In the genomic region with DNA sequence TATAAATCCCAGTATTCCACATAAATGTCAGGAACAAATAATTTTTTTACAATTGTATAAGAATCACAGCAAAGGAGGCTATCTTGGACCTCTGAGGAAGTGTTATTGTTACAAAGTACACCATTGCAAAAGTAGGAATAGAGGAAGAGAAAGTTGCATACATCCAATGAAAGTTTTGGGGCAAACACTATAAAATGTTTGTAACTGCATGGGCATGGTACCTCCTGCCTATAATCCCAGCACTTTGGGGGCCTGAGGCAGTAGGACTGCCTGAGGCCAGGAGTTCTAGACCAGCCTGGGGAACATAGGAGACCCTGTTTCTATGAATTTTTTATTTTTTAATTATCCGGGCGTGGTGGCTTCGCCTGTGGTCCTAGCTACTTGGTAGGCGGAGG, we compare ENCODE assay signal across 8 cellular contexts. TPM values are rescaled to one million over a fixed set of nuclear protein-coding genes. Genes with fewer than 3 reads are reported as not detected.
A peak's percentile ranks its signal among the peaks of the same experiment; 100 is the strongest.
DNase-seq lines count a peak whose midpoint lies in the region; ATAC-seq, FAIRE-seq and TF ChIP-seq lines count a peak whose summit lies in the region.

No MANE protein-coding gene starts in this region.

- H4K91ac ChIP-seq in IMR-90 (ENCODE audit: insufficient read depth, low read depth, low read length): peak overlapping the region; percentile 24; the same call in 1 of the 2 replicates

- no peak overlapping the region; the same call in 1 of the 2 replicates for H3K56ac ChIP-seq in IMR-90 (ENCODE audit: extremely low read depth, insufficient read depth, low read length)

- peak overlapping the region; percentile 91 for H3K4ac ChIP-seq in IMR-90 (ENCODE audit: low read depth, low read length)

- H4K5ac ChIP-seq in IMR-90 (ENCODE audit: low read depth, low read length): peak overlapping the region; percentile 94; the same call in 1 of the 2 replicates

- in situ Hi-C loops in IMR-90 (cut with MboI; ENCODE audit: low sequenced_read_pairs): no loop called here
- in situ Hi-C loops in GM12878 (cut with MboI): no loop called here

- FAIRE-seq in GM12878 (lab: Jason Lieb, UNC): no peak

- H3K23ac ChIP-seq in IMR-90 (ENCODE audit: low read depth, low read length): peak overlapping the region; percentile 94; the same call in 1 of the 2 replicates

- SMC1A ChIA-PET in GM12878 (lab: Charles Lee; ENCODE audit: uncharacterized antibody, unreplicated experiment): interaction anchor here (1.5 kb wide), 1 partner anchor 28 kb away, joined by 6 read pairs; a partner anchor contains a TSS

- H2AK5ac ChIP-seq in IMR-90 (ENCODE audit: low read depth, low read length): peak overlapping the region; percentile 46

- peak overlapping the region; percentile 95; the same call in 1 of the 2 replicates for H3K9ac ChIP-seq in IMR-90 (ENCODE audit: low read depth, low read length)
- peak overlapping the region; percentile 77 for H3K9ac ChIP-seq in GM12878 (ENCODE audit: control insufficient read depth, insufficient read depth, low read length)
- peak overlapping the region; percentile 54 to 79 for H3K9ac ChIP-seq in mucosa of rectum (ENCODE audit: low read depth in 1 of 2, low read length in 2 of 2)

- no peak overlapping the region for H2BK120ac ChIP-seq in IMR-90 (ENCODE audit: low read depth, low read length)

- H3K27ac ChIP-seq in IMR-90 (ENCODE audit: insufficient read depth, low read length) (peak overlapping the region; percentile 63; the same call in 1 of the 2 replicates), GM12878 (ENCODE audit: control insufficient read depth, insufficient read depth) (peak overlapping the region; percentile 82), mucosa of rectum (ENCODE audit: low read depth in 2 of 2, low read length in 2 of 2) (peak overlapping the region; percentile 86 to 93)

- no peak for TF ChIP-seq EP300 in GM12878 (IDR thresholded peaks at IDR 0.05; ENCODE audit: borderline replicate concordance in 1 of 2, control insufficient read depth in 1 of 2, low read depth in 2 of 2, low read length in 2 of 2)

- TF ChIP-seq CTCF in IMR-90 (conservative IDR thresholded peaks at IDR 0.05; ENCODE audit: low read depth, low read length) (no peak), GM12878 (IDR thresholded peaks at IDR 0.05 in 2 of 3, conservative IDR thresholded peaks at IDR 0.05 in 1 of 3; ENCODE audit: control insufficient read depth in 2 of 3, extremely low read depth in 1 of 3, insufficient read depth in 1 of 3, low read depth in 3 of 3, low read length in 3 of 3) (no peak)

- TF ChIP-seq POLR2A in IMR-90 (IDR thresholded peaks at IDR 0.05; ENCODE audit: low read depth, low read length) (no peak), GM12878 (IDR thresholded peaks at IDR 0.05; ENCODE audit: low read depth, low read length) (no peak)

- TF ChIP-seq RAD21 in IMR-90 (IDR thresholded peaks at IDR 0.05; ENCODE audit: low read length) (no peak), GM12878 (IDR thresholded peaks at IDR 0.05; ENCODE audit: insufficient read depth, low read depth, low read length) (no peak)

- H3K4me2 ChIP-seq in IMR-90 (ENCODE audit: low read depth, low read length): peak overlapping the region; percentile 89
- peak overlapping the region; percentile 73 for H3K4me2 ChIP-seq in GM12878 (ENCODE audit: control insufficient read depth, insufficient read depth)

- H3K4me3 ChIP-seq in IMR-90 (ENCODE audit: insufficient read depth, low read depth, low read length) (peak overlapping the region; percentile 75; the same call in 1 of the 2 replicates), GM12878 (peak overlapping the region; percentile 77), mucosa of rectum (ENCODE audit: low read length in 2 of 2) (peak overlapping the region; percentile 80 to 93)

- H2AFZ ChIP-seq in IMR-90 (replicated peaks; ENCODE audit: low read length, poor library complexity) (no peak overlapping the region), GM12878 (ENCODE audit: control insufficient read depth, low read depth, low read length) (peak overlapping the region; percentile 44)

- H4K20me1 ChIP-seq in IMR-90 (ENCODE audit: insufficient read depth, low read length): peaks cover 22% of the 10 kb centered on the region
- no peaks in the 10 kb centered on the region for H4K20me1 ChIP-seq in GM12878 (ENCODE audit: control insufficient read depth, insufficient read depth)

- CTCF ChIA-PET in IMR-90 (lab: Yijun Ruan, JAX) (no interaction called here), GM12878 (lab: Yijun Ruan, JAX) (interaction anchor here (0.8 to 1.6 kb wide), 3 partner anchors 13 to 124 kb away, joined by 3 to 4 read pairs (median 3); no protein-coding TSS in a partner anchor)

- H2BK20ac ChIP-seq in IMR-90 (ENCODE audit: low read depth, low read length): no peak overlapping the region

- peak overlapping the region; percentile 29 for H2AK9ac ChIP-seq in IMR-90 (replicated peaks; ENCODE audit: low read depth, low read length, poor library complexity)

- H2BK15ac ChIP-seq in IMR-90 (ENCODE audit: low read depth, low read length): peak overlapping the region; percentile 8; the same call in 1 of the 3 replicates

- dilution Hi-C loops in IMR-90 (cut with HindIII; ENCODE audit: low sequenced_read_pairs, unreplicated experiment): no loop called here

- POLR2A ChIA-PET in IMR-90 (lab: Charles Lee; ENCODE audit: unreplicated experiment): no interaction called here
- POLR2A ChIA-PET in GM12878 (lab: Charles Lee): interaction anchor here (0.5 to 1.0 kb wide), 3 partner anchors 28 to 1395 kb away, joined by 3 to 6 read pairs (median 3); a partner anchor contains a TSS

- H3K18ac ChIP-seq in IMR-90 (ENCODE audit: low read depth, low read length): no peak overlapping the region

- intact Hi-C loops in IMR-90 (cut with micrococcal nuclease): no loop called here
- intact Hi-C loops in GM12878 (cut with micrococcal nuclease; ENCODE audit: unreplicated experiment): loop anchor here (1.0 kb wide), 1 partner anchor 52 kb away; a partner anchor contains a TSS

- H3K36me3 ChIP-seq in IMR-90 (ENCODE audit: control insufficient read depth, insufficient read depth, low read length): no peaks in the 10 kb centered on the region
- no peaks in the 10 kb centered on the region for H3K36me3 ChIP-seq in GM12878 (ENCODE audit: control insufficient read depth in 2 of 2, insufficient read depth in 2 of 2, low read length in 1 of 2)
- no peaks in the 10 kb centered on the region for H3K36me3 ChIP-seq in mucosa of rectum (ENCODE audit: control insufficient read depth in 2 of 2, insufficient read depth in 2 of 2, low read length in 2 of 2)

- peaks cover 9 to 14% of the 10 kb centered on the region in 2 experiments; a peak in 3 of 4 replicates for H3K79me1 ChIP-seq in IMR-90 (ENCODE audit: low read depth in 1 of 2, low read length in 2 of 2)

- peak overlapping the region; percentile 86 to 90 for H4K8ac ChIP-seq in IMR-90 (ENCODE audit: low read depth in 2 of 2, low read length in 2 of 2)

- H3K27me3 ChIP-seq in IMR-90 (ENCODE audit: control insufficient read depth, insufficient read depth, low read length) (no peaks in the 10 kb centered on the region), GM12878 (replicated peaks in 1 of 2; ENCODE audit: control insufficient read depth in 2 of 2, insufficient read depth in 2 of 2, low read length in 1 of 2) (no peaks in the 10 kb centered on the region), mucosa of rectum (ENCODE audit: control insufficient read depth in 2 of 2, insufficient read depth in 2 of 2, low read length in 2 of 2) (no peaks in the 10 kb centered on the region)

- H3K9me1 ChIP-seq in IMR-90 (ENCODE audit: insufficient read depth, low read length): no peaks in the 10 kb centered on the region

- peak; percentile 5 for DNase-seq in AG08396 (ENCODE audit: low spot score)
- DNase-seq in IMR-90: no peak
- DNase-seq in GM12878 (ENCODE audit: low read depth, low spot score): no peak
- no peak for DNase-seq in DMS153 (lab: John Stamatoyannopoulos, UW)
- DNase-seq in NCI-H774 (lab: John Stamatoyannopoulos, UW): no peak
- no peak for DNase-seq in DMS79 (lab: John Stamatoyannopoulos, UW)

- H3K4me1 ChIP-seq in IMR-90 (ENCODE audit: control insufficient read depth, insufficient read depth, low read length) (peaks cover 2% of the 10 kb centered on the region), GM12878 (ENCODE audit: control insufficient read depth, insufficient read depth, low read length) (peaks cover 15% of the 10 kb centered on the region), mucosa of rectum (ENCODE audit: control insufficient read depth in 2 of 2, insufficient read depth in 2 of 2, low read length in 2 of 2) (peaks cover 0 to 25% of the 10 kb centered on the region in 2 donors)

- peaks cover 36% of the 10 kb centered on the region for H3K79me2 ChIP-seq in GM12878 (ENCODE audit: control insufficient read depth, insufficient read depth, low read length)

- peak overlapping the region; percentile 83; the same call in 1 of the 2 replicates for H3K14ac ChIP-seq in IMR-90 (replicated peaks; ENCODE audit: low read depth, low read length)

- H2BK5ac ChIP-seq in IMR-90 (ENCODE audit: low read depth, low read length, poor library complexity, severe bottlenecking): peak overlapping the region; percentile 91

- ATAC-seq in IMR-90 (ENCODE audit: low read depth) (no peak), GM12878 (no peak), GM21447 (IDR thresholded peaks at IDR 0.05; ENCODE audit: unreplicated experiment) (no peak)

- H3K9me3 ChIP-seq in IMR-90 (ENCODE audit: control insufficient read depth, insufficient read depth, low read length): no peaks in the 10 kb centered on the region
- H3K9me3 ChIP-seq in GM12878 (replicated peaks; ENCODE audit: control insufficient read depth, insufficient read depth, low read length): no peaks in the 10 kb centered on the region
- no peaks in the 10 kb centered on the region for H3K9me3 ChIP-seq in mucosa of rectum (ENCODE audit: control insufficient read depth in 2 of 2, low read length in 2 of 2)

- no CpG with 5 or more reads among the region's 4 CpGs for whole genome bisulfite sequencing in IMR-90 (ENCODE audit: extremely low coverage in 2 of 2, insufficient read length in 1 of 2), 2 experiments
- 66% methylated on average over 4 of the region's 4 CpGs for WGBS in GM12878 (ENCODE audit: insufficient coverage, insufficient replicate concordance, low lambda C conversion rate, missing lambda C conversion rate)

- RAD21 ChIA-PET in GM12878 (lab: Charles Lee; ENCODE audit: unreplicated experiment): interaction anchor here (1.0 to 2.3 kb wide), 3 partner anchors 28 to 124 kb away, joined by 3 to 12 read pairs (median 4); a partner anchor contains a TSS

- BruUV-seq in IMR-90 (replicated peaks; lab: Mats Ljungman, UMichigan): no TSS peak
- no TSS peak for BruUV-seq in GM12878 (replicated peaks; lab: Mats Ljungman, UMichigan)

RNA-seq across cellular contexts. Expression of a gene that starts 0.8 kb away (rescaled TPM):
- total RNA-seq in IMR-90 (2012; rRNA removed) (23.7 and 33.6 TPM in 2 replicates), GM12878 (2014; rRNA removed) (39.5 and 39.8 TPM in 2 replicates), GM12878 (2014; rRNA removed; fragmentation: Illumina TruSeq; extraction: Trizol) (62.6 and 66.1 TPM in 2 replicates), GM12878 (2021) (66.7 and 68.4 TPM in 2 replicates)
- polyA plus RNA-seq in IMR-90 (2012; rRNA removed) (48.9 and 49.7 TPM in 2 replicates), GM12878 (2011; rRNA removed) (79.6 and 91.7 TPM in 2 replicates), GM12878 (2014; fragmentation: Illumina TruSeq; extraction: Trizol) (67.7 and 70.4 TPM in 2 replicates), GM12878 (2014; fragmentation: Nextera tagmentation; extraction: Ambion mirVana) (10 to 100 TPM; 73.9 to 99.1 TPM), GM12878 (2014; rRNA removed) (69.6 and 74.9 TPM in 2 replicates), GM12878 (2016; fragmentation: Nextera tagmentation; extraction: Ambion mirVana) (10 to 100 TPM; 68.2 to 79.9 TPM)
- polyA plus RNA-seq in IMR-90 (2012; cell fraction: cytosol; rRNA removed): 9.0 and 31.9 TPM in 2 replicates
- polyA plus RNA-seq in IMR-90 (2012; cell fraction: nucleus; rRNA removed; ENCODE audit: low replicate concordance): 31.3 and 47.1 TPM in 2 replicates
- 61.0 and 68.9 TPM in 2 replicates for total RNA-seq in GM12878 (2013; cell fraction: nucleolus; rRNA removed)
- polyA plus RNA-seq in GM12878 (2011; ENCODE audit: low read depth): 37.4 TPM
- polyA plus RNA-seq in GM12878 (2011; cell fraction: cytosol; rRNA removed): 37.9 and 50.4 TPM in 2 replicates
- 44.6 and 47.1 TPM in 2 replicates for polyA plus RNA-seq in GM12878 (2011; cell fraction: nucleus; rRNA removed)
- polyA plus RNA-seq in GM12878 (2012): 42.1 and 51.1 TPM in 2 replicates
- polyA minus RNA-seq in GM12878 (2011; rRNA and poly(A)+ RNA removed): 58.7 and 61.4 TPM in 2 replicates
- polyA minus RNA-seq in GM12878 (2011; cell fraction: cytosol; rRNA and poly(A)+ RNA removed): 21.1 and 23.0 TPM in 2 replicates
- polyA minus RNA-seq in GM12878 (2011; cell fraction: nucleus; rRNA and poly(A)+ RNA removed): 24.7 and 40.9 TPM in 2 replicates

RNA-seq across cellular contexts. Expression of a gene that starts 28.0 kb away (rescaled TPM):
- total RNA-seq in IMR-90 (2012; rRNA removed) (65.2 and 120 TPM in 2 replicates), GM12878 (2014; rRNA removed) (45.8 and 55.9 TPM in 2 replicates), GM12878 (2014; rRNA removed; fragmentation: Illumina TruSeq; extraction: Trizol) (65.3 and 68.6 TPM in 2 replicates), GM12878 (2021) (50.3 and 55.9 TPM in 2 replicates)
- polyA plus RNA-seq in IMR-90 (2012; rRNA removed) (84.1 and 85.2 TPM in 2 replicates), GM12878 (2011; rRNA removed) (95.0 and 148 TPM in 2 replicates), GM12878 (2014; fragmentation: Illumina TruSeq; extraction: Trizol) (83.4 and 103 TPM in 2 replicates), GM12878 (2014; fragmentation: Nextera tagmentation; extraction: Ambion mirVana) (100 to 1,000 TPM; 287 to 307 TPM), GM12878 (2014; rRNA removed) (49.9 and 63.9 TPM in 2 replicates), GM12878 (2016; fragmentation: Nextera tagmentation; extraction: Ambion mirVana) (100 to 1,000 TPM; 149 to 161 TPM)
- polyA plus RNA-seq in IMR-90 (2012; cell fraction: cytosol; rRNA removed): 40.5 and 41.5 TPM in 2 replicates
- 9.0 and 37.0 TPM in 2 replicates for polyA plus RNA-seq in IMR-90 (2012; cell fraction: nucleus; rRNA removed; ENCODE audit: low replicate concordance)
- 15.5 and 23.9 TPM in 2 replicates for total RNA-seq in GM12878 (2013; cell fraction: nucleolus; rRNA removed)
- polyA plus RNA-seq in GM12878 (2011; ENCODE audit: low read depth): 96.5 TPM
- polyA plus RNA-seq in GM12878 (2011; cell fraction: cytosol; rRNA removed): 45.6 and 58.0 TPM in 2 replicates
- 33.2 and 38.4 TPM in 2 replicates for polyA plus RNA-seq in GM12878 (2011; cell fraction: nucleus; rRNA removed)
- polyA plus RNA-seq in GM12878 (2012): 72.7 and 80.4 TPM in 2 replicates
- polyA minus RNA-seq in GM12878 (2011; rRNA and poly(A)+ RNA removed): 19.8 and 22.3 TPM in 2 replicates
- 11.8 and 13.4 TPM in 2 replicates for polyA minus RNA-seq in GM12878 (2011; cell fraction: cytosol; rRNA and poly(A)+ RNA removed)
- polyA minus RNA-seq in GM12878 (2011; cell fraction: nucleus; rRNA and poly(A)+ RNA removed): 6.3 and 7.6 TPM in 2 replicates

RNA-seq across cellular contexts. Expression of a gene that starts 51.8 kb away (rescaled TPM):
- 14.5 and 21.1 TPM in 2 replicates for total RNA-seq in IMR-90 (2012; rRNA removed)
- 4.8 and 5.3 TPM in 2 replicates for polyA plus RNA-seq in IMR-90 (2012; rRNA removed)
- 1.2 and 2.2 TPM in 2 replicates for polyA plus RNA-seq in IMR-90 (2012; cell fraction: cytosol; rRNA removed)
- polyA plus RNA-seq in IMR-90 (2012; cell fraction: nucleus; rRNA removed; ENCODE audit: low replicate concordance): 0.72 and 3.0 TPM in 2 replicates
- 22.5 and 22.6 TPM in 2 replicates for total RNA-seq in GM12878 (2013; cell fraction: nucleolus; rRNA removed)
- 14.3 and 16.9 TPM in 2 replicates for total RNA-seq in GM12878 (2014; rRNA removed)
- 18.0 and 21.3 TPM in 2 replicates for total RNA-seq in GM12878 (2014; rRNA removed; fragmentation: Illumina TruSeq; extraction: Trizol)
- 13.9 and 16.0 TPM in 2 replicates for total RNA-seq in GM12878 (2021)
- polyA plus RNA-seq in GM12878 (2011; ENCODE audit: low read depth): 2.9 TPM
- polyA plus RNA-seq in GM12878 (2011; rRNA removed): 10.9 and 17.9 TPM in 2 replicates
- polyA plus RNA-seq in GM12878 (2011; cell fraction: cytosol; rRNA removed): 5.1 and 6.2 TPM in 2 replicates
- polyA plus RNA-seq in GM12878 (2011; cell fraction: nucleus; rRNA removed): 2.6 and 5.1 TPM in 2 replicates
- 4.4 and 5.0 TPM in 2 replicates for polyA plus RNA-seq in GM12878 (2012)
- 15.6 and 19.6 TPM in 2 replicates for polyA plus RNA-seq in GM12878 (2014; fragmentation: Illumina TruSeq; extraction: Trizol)
- 1 to 10 TPM; 4.3 to 8.4 TPM for polyA plus RNA-seq in GM12878 (2014; fragmentation: Nextera tagmentation; extraction: Ambion mirVana)
- 7.1 and 8.5 TPM in 2 replicates for polyA plus RNA-seq in GM12878 (2014; rRNA removed)
- polyA plus RNA-seq in GM12878 (2016; fragmentation: Nextera tagmentation; extraction: Ambion mirVana): 1 to 10 TPM; 7.7 to 9.1 TPM
- 12.8 and 16.0 TPM in 2 replicates for polyA minus RNA-seq in GM12878 (2011; rRNA and poly(A)+ RNA removed)
- polyA minus RNA-seq in GM12878 (2011; cell fraction: cytosol; rRNA and poly(A)+ RNA removed): 9.6 and 9.8 TPM in 2 replicates
- polyA minus RNA-seq in GM12878 (2011; cell fraction: nucleus; rRNA and poly(A)+ RNA removed): 8.2 and 13.7 TPM in 2 replicates
